In genomic region chr1:57279909-57280666, GRCh38 we compare ENCODE assay signal across 19 cellular contexts.
DNase-seq lines count a peak whose midpoint lies in the region; ATAC-seq and TF ChIP-seq lines count a peak whose summit lies in the region.
"Had no signal": no experiment of that assay in that cellular context is flagged by ENCODE, and none has a peak within 500 bp of the region (broad histone marks: within the 10 kb centered on the region; RNA-seq: fewer than 3 reads in every experiment).

No MANE protein-coding gene starts in this region.

- intact Hi-C loops in MCF 10A (cut with micrococcal nuclease) = no loop called here
- intact Hi-C loops in breast epithelium (cut with DNase I; ENCODE audit: low total_unique reads) = no loop called here
- intact Hi-C loops in right lobe of liver (cut with DNase I) = no loop called here
- intact Hi-C loops in upper lobe of right lung (cut with DNase I) = no loop called here

- WGBS in right lobe of liver (ENCODE audit: insufficient coverage, low coverage, low lambda C conversion rate, missing lambda C conversion rate) = 17% methylated on average over 3 of the region's 3 CpGs

- peak overlapping the region; percentile 78 for H3K27ac Mint-ChIP-seq in MCF 10A (ENCODE audit: low read depth, unreplicated experiment)
- H3K27ac Mint-ChIP-seq: CD4-positive, alpha-beta memory T cell had no signal

- H3K27ac ChIP-seq in breast epithelium = no peak overlapping the region
- peak overlapping the region; percentile 64 to 97 (median 81) for H3K27ac ChIP-seq in right lobe of liver
- H3K27ac ChIP-seq in upper lobe of right lung = no peak overlapping the region
- H3K27ac ChIP-seq: A549, body of pancreas, dorsolateral prefrontal cortex, ovary, PC-9, WERI-Rb-1 had no signal

- H3K4me3 ChIP-seq in breast epithelium = no peak overlapping the region
- H3K4me3 ChIP-seq in choroid plexus epithelial cell (ENCODE audit: low read depth, low read length) = no peak overlapping the region
- H3K4me3 ChIP-seq in right lobe of liver = no peak overlapping the region
- H3K4me3 ChIP-seq in upper lobe of right lung = no peak overlapping the region
- H3K4me3 ChIP-seq: A549, body of pancreas, dorsolateral prefrontal cortex, ovary, PC-9 had no signal

- H3K36me3 Mint-ChIP-seq in MCF 10A (ENCODE audit: insufficient read depth, unreplicated experiment) = no peaks in the 10 kb centered on the region

- ATAC-seq in right lobe of liver (peak; percentile 63 to 81 (median 70)), upper lobe of right lung (peak; percentile 79)
- ATAC-seq: A549, body of pancreas had no signal

- no peak for TF ChIP-seq POLR2A in breast epithelium (IDR thresholded peaks at IDR 0.05)
- peak; percentile 37 for TF ChIP-seq POLR2A in right lobe of liver (IDR thresholded peaks at IDR 0.05)

- peak; percentile 91 for DNase-seq in MCF 10A (ENCODE audit: unreplicated experiment)
- no peak for DNase-seq in breast epithelium (ENCODE audit: low spot score in 2 of 2)
- DNase-seq in choroid plexus epithelial cell (ENCODE audit: low read depth) = peak; percentile 3
- peak in 1 of 3 donors; percentile 77 for DNase-seq in right lobe of liver
- no peak for DNase-seq in upper lobe of right lung
- DNase-seq in stimulated activated CD4-positive, alpha-beta T cell treated with anti-CD3 and anti-CD28 coated beads, Interleukin-2, amount 100 ng/mL, for 24 hours = no peak
- DNase-seq in stimulated activated naive CD4-positive, alpha-beta T cell treated with Interleukin-2 at 50 U/mL for 16 hours (lab: John Stamatoyannopoulos, UW) = no peak
- no peak for DNase-seq in NCI-H1048 (lab: John Stamatoyannopoulos, UW)
- DNase-seq: activated gamma-delta T cell; CD4-positive, alpha-beta memory T cell; dorsolateral prefrontal cortex; H7; NCI-H1092; NCI-H446; ovary; WERI-Rb-1 had no signal

- H3K36me3 ChIP-seq in breast epithelium (no peaks in the 10 kb centered on the region), right lobe of liver (no peaks in the 10 kb centered on the region), upper lobe of right lung (no peaks in the 10 kb centered on the region)
- H3K36me3 ChIP-seq: ovary, WERI-Rb-1 had no signal

- H3K9me3 Mint-ChIP-seq in MCF 10A (ENCODE audit: unreplicated experiment) = no peaks in the 10 kb centered on the region
- H3K9me3 Mint-ChIP-seq: CD4-positive, alpha-beta memory T cell had no signal

- CTCF ChIA-PET in MCF 10A (lab: Yijun Ruan, JAX) = interaction anchor here (0.7 to 1.5 kb wide), 3 partner anchors 9 to 230 kb away, joined by 3 to 6 read pairs (median 3); no protein-coding TSS in a partner anchor

- peaks cover 29% of the 10 kb centered on the region for H3K4me1 Mint-ChIP-seq in MCF 10A (ENCODE audit: insufficient read depth, unreplicated experiment)

- H3K27me3 ChIP-seq in breast epithelium = no peaks in the 10 kb centered on the region
- no peaks in the 10 kb centered on the region for H3K27me3 ChIP-seq in right lobe of liver
- no peaks in the 10 kb centered on the region for H3K27me3 ChIP-seq in upper lobe of right lung
- H3K27me3 ChIP-seq: body of pancreas, ovary had no signal

- H3K4me1 ChIP-seq in breast epithelium = no peaks in the 10 kb centered on the region
- H3K4me1 ChIP-seq in right lobe of liver = peaks cover 0 to 71% (median 23%) of the 10 kb centered on the region in 4 donors
- no peaks in the 10 kb centered on the region for H3K4me1 ChIP-seq in upper lobe of right lung
- H3K4me1 ChIP-seq: A549, body of pancreas had no signal

- POLR2A ChIA-PET in MCF 10A (lab: Yijun Ruan, JAX) = interaction anchor here (0.6 to 2.3 kb wide), 12 partner anchors 9 to 612 kb away, joined by 3 to 7 read pairs (median 4); no protein-coding TSS in a partner anchor

- no peaks in the 10 kb centered on the region for H3K27me3 Mint-ChIP-seq in MCF 10A (ENCODE audit: insufficient read depth, unreplicated experiment)
- H3K27me3 Mint-ChIP-seq: CD4-positive, alpha-beta memory T cell had no signal

- no peak for TF ChIP-seq CTCF in MCF 10A (IDR thresholded peaks at IDR 0.05; ENCODE audit: unreplicated experiment)
- TF ChIP-seq CTCF in breast epithelium (IDR thresholded peaks at IDR 0.05) = no peak
- TF ChIP-seq CTCF in choroid plexus epithelial cell (conservative IDR thresholded peaks at IDR 0.05; ENCODE audit: low read depth, low read length) = no peak
- TF ChIP-seq CTCF in right lobe of liver (IDR thresholded peaks at IDR 0.05) = no peak
- no peak for TF ChIP-seq CTCF in upper lobe of right lung (IDR thresholded peaks at IDR 0.05)

- H3K9me3 ChIP-seq in breast epithelium = no peaks in the 10 kb centered on the region
- H3K9me3 ChIP-seq in right lobe of liver = no peaks in the 10 kb centered on the region
- H3K9me3 ChIP-seq in upper lobe of right lung = no peaks in the 10 kb centered on the region
- H3K9me3 ChIP-seq: A549, body of pancreas, ovary had no signal

- BruUV-seq in MCF 10A (replicated peaks; lab: Mats Ljungman, UMichigan) = no TSS peak

- peak overlapping the region; percentile 2 for H3K4me3 Mint-ChIP-seq in MCF 10A (ENCODE audit: unreplicated experiment)
- H3K4me3 Mint-ChIP-seq: CD4-positive, alpha-beta memory T cell had no signal

Comparison
In these comparisons a context has a peak if more than half of its experiments do, and no peak if none do; other contexts are left out.
1. DNase-seq: peak in MCF 10A (single experiment) and choroid plexus epithelial cell (single experiment); none in breast epithelium (0 of 2), upper lobe of right lung (single experiment), stimulated activated CD4-positive, alpha-beta T cell treated with anti-CD3 and anti-CD28 coated beads, Interleukin-2, amount 100 ng/mL, for 24 hours (0 of 2), stimulated activated naive CD4-positive, alpha-beta T cell treated with Interleukin-2 at 50 U/mL for 16 hours (single experiment) and NCI-H1048 (single experiment).
2. H3K27ac ChIP-seq: peak in right lobe of liver (3 of 3); none in breast epithelium (0 of 2) and upper lobe of right lung (single experiment).